1 cellular context compared by ENCODE assay signal in the genomic region with DNA sequence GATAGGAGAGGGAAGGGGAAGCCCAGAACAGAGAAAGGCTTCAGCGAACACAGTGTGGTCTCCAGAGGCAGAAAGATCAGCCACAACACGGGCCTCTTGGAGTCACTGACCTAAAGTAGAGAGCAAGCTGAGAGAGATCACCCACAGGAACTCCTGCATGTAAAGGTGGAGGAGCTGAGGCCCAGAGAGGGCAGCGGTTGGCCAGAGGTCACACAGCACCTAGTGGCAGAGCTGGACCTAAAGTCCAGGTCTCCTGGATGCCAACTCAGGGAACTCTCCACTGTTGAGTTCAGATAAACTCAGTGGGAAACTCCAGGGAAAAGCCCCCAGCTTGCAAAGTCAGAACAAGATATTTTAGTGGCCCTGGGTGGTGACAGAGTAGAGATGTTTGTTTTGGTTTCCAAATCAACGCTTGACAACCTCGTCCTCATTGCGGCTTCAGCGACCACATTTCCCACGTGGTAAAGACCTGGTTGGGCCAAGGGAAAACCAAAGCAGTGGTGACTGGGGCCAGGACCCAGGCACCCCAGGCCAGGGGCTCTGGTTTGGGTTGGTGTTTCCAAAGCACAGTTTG.
TF ChIP-seq lines count a peak whose summit lies in the region.

No MANE protein-coding gene starts in this region.

TF ChIP-seq in HepG2, 621 proteins besides CTCF, POLR2A, EP300 and RAD21 (continued from another document):
- no peak for TF ChIP-seq GFI1 (CRISPR knock-in tag; IDR thresholded peaks at IDR 0.05; ENCODE audit: borderline replicate concordance)
- TF ChIP-seq TOE1 (CRISPR knock-in tag; IDR thresholded peaks at IDR 0.05) = no peak
- TF ChIP-seq HMG20B (CRISPR knock-in tag; conservative IDR thresholded peaks at IDR 0.05) = no peak
- no peak for TF ChIP-seq ZNF354B (CRISPR knock-in tag; IDR thresholded peaks at IDR 0.05)
- no peak for TF ChIP-seq CENPX (CRISPR knock-in tag; IDR thresholded peaks at IDR 0.05)
- TF ChIP-seq ZNF292 (CRISPR knock-in tag; IDR thresholded peaks at IDR 0.05; ENCODE audit: borderline replicate concordance, low read depth) = 0 out of 2 replicates have a peak, but pooled peaks have one; percentile 27
- TF ChIP-seq, protein P1, sequence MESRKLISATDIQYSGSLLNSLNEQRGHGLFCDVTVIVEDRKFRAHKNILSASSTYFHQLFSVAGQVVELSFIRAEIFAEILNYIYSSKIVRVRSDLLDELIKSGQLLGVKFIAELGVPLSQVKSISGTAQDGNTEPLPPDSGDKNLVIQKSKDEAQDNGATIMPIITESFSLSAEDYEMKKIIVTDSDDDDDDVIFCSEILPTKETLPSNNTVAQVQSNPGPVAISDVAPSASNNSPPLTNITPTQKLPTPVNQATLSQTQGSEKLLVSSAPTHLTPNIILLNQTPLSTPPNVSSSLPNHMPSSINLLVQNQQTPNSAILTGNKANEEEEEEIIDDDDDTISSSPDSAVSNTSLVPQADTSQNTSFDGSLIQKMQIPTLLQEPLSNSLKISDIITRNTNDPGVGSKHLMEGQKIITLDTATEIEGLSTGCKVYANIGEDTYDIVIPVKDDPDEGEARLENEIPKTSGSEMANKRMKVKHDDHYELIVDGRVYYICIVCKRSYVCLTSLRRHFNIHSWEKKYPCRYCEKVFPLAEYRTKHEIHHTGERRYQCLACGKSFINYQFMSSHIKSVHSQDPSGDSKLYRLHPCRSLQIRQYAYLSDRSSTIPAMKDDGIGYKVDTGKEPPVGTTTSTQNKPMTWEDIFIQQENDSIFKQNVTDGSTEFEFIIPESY (CRISPR knock-in tag; IDR thresholded peaks at IDR 0.05) = peak; percentile 34; the same call in 1 of the 2 replicates
- TF ChIP-seq THAP11 (CRISPR knock-in tag; IDR thresholded peaks at IDR 0.05) = no peak
- TF ChIP-seq, protein P2, sequence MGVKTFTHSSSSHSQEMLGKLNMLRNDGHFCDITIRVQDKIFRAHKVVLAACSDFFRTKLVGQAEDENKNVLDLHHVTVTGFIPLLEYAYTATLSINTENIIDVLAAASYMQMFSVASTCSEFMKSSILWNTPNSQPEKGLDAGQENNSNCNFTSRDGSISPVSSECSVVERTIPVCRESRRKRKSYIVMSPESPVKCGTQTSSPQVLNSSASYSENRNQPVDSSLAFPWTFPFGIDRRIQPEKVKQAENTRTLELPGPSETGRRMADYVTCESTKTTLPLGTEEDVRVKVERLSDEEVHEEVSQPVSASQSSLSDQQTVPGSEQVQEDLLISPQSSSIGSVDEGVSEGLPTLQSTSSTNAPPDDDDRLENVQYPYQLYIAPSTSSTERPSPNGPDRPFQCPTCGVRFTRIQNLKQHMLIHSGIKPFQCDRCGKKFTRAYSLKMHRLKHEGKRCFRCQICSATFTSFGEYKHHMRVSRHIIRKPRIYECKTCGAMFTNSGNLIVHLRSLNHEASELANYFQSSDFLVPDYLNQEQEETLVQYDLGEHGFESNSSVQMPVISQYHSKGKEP (CRISPR knock-in tag; IDR thresholded peaks at IDR 0.05) = no peak
- peak; percentile 76 for TF ChIP-seq ZFP36 (IDR thresholded peaks at IDR 0.05; ENCODE audit: borderline replicate concordance, low read depth, low read length, partially characterized antibody)
- TF ChIP-seq ISX (CRISPR knock-in tag; conservative IDR thresholded peaks at IDR 0.05) = no peak
- TF ChIP-seq, protein P3, sequence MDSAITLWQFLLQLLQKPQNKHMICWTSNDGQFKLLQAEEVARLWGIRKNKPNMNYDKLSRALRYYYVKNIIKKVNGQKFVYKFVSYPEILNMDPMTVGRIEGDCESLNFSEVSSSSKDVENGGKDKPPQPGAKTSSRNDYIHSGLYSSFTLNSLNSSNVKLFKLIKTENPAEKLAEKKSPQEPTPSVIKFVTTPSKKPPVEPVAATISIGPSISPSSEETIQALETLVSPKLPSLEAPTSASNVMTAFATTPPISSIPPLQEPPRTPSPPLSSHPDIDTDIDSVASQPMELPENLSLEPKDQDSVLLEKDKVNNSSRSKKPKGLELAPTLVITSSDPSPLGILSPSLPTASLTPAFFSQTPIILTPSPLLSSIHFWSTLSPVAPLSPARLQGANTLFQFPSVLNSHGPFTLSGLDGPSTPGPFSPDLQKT (CRISPR knock-in tag; IDR thresholded peaks at IDR 0.05; ENCODE audit: borderline replicate concordance) = no peak
- 0 out of 2 replicates have a peak, but pooled peaks have one; percentile 31 for TF ChIP-seq HDAC1 (CRISPR knock-in tag; IDR thresholded peaks at IDR 0.05)
- no peak for TF ChIP-seq ZNF484 (CRISPR knock-in tag; IDR thresholded peaks at IDR 0.05; ENCODE audit: borderline replicate concordance, low read depth)
- no peak for TF ChIP-seq BRD4 (CRISPR knock-in tag; IDR thresholded peaks at IDR 0.05)
- no peak for TF ChIP-seq ZBTB3 (CRISPR knock-in tag; IDR thresholded peaks at IDR 0.05; ENCODE audit: borderline replicate concordance, low read depth)
- no peak for TF ChIP-seq NFYC (CRISPR knock-in tag; IDR thresholded peaks at IDR 0.05)
- TF ChIP-seq ZC3H13 (CRISPR knock-in tag; IDR thresholded peaks at IDR 0.05) = no peak
- TF ChIP-seq ZNF572 (CRISPR knock-in tag; IDR thresholded peaks at IDR 0.05) = no peak
- TF ChIP-seq, protein P4, sequence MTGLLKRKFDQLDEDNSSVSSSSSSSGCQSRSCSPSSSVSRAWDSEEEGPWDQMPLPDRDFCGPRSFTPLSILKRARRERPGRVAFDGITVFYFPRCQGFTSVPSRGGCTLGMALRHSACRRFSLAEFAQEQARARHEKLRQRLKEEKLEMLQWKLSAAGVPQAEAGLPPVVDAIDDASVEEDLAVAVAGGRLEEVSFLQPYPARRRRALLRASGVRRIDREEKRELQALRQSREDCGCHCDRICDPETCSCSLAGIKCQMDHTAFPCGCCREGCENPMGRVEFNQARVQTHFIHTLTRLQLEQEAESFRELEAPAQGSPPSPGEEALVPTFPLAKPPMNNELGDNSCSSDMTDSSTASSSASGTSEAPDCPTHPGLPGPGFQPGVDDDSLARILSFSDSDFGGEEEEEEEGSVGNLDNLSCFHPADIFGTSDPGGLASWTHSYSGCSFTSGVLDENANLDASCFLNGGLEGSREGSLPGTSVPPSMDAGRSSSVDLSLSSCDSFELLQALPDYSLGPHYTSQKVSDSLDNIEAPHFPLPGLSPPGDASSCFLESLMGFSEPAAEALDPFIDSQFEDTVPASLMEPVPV (CRISPR knock-in tag; IDR thresholded peaks at IDR 0.05) = no peak
- TF ChIP-seq MYC (CRISPR knock-in tag; IDR thresholded peaks at IDR 0.05; ENCODE audit: borderline replicate concordance) = no peak
